ENCODE assay signal across 7 cellular contexts in the genomic region with DNA sequence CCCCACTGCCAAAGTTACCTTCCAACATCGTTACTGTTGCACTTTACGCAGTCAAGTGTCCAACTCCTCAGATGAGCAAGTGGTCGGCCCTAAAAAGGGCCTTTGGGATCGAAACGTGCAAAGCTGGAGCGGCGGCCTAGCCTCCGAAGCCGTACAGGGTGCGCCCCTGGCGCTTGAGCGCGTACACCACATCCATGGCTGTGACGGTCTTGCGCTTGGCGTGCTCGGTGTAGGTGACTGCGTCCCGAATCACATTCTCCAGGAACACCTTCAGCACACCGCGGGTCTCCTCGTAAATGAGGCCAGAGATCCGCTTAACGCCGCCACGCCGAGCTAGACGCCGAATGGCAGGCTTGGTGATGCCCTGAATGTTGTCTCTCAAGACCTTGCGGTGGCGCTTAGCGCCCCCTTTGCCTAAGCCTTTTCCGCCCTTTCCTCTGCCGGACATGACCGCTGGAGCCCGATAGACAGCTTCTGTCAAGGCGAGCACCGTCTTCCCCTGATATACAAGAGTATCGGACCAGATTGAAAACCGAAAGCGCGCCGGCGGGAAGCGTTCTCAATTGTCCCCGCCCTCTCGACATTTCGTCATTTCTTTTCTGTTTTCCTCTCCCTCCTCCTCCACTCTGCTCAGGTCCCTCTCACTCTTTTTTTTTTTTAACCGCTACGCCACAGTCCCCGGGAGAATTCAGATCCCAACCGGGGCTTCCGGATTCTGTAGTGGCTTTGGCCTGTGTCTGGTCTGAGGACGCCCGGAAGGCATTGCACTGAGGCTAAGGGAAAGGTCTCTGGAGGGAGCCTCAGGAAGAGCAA. TPM values are rescaled to one million over a fixed set of nuclear protein-coding genes. Genes with fewer than 3 reads are reported as not detected.
A peak's percentile ranks its signal among the peaks of the same experiment; 100 is the strongest.
DNase-seq lines count a peak whose midpoint lies in the region; ATAC-seq and TF ChIP-seq lines count a peak whose summit lies in the region.
"Not testable (repeated sequence)": the region's sequence is repeated elsewhere in the genome, so short reads cannot be mapped to it uniquely, and the experiment has no call there.

No MANE protein-coding gene starts in this region.

- H3K4me3 Mint-ChIP-seq in central memory CD8-positive, alpha-beta T cell; naive B cell: not testable (repeated sequence)

- H3K27me3 Mint-ChIP-seq in central memory CD8-positive, alpha-beta T cell; naive B cell: not testable (repeated sequence)

- TF ChIP-seq CTCF in Panc1 (IDR thresholded peaks at IDR 0.05) = not testable (repeated sequence)

- not testable (repeated sequence) for H3K4me3 ChIP-seq in Panc1 (ENCODE audit: low read depth in 2 of 2, low read length in 2 of 2)

- not testable (repeated sequence) for H3K27ac Mint-ChIP-seq in central memory CD8-positive, alpha-beta T cell (ENCODE audit: low read depth); naive B cell

- H3K9me3 ChIP-seq in Panc1 (ENCODE audit: control insufficient read depth, insufficient read depth, low read depth, low read length) = not testable (repeated sequence)

- not testable (repeated sequence) for BruUV-seq in Panc1 (replicated peaks; lab: Mats Ljungman, UMichigan)

- ATAC-seq in GM18870 (IDR thresholded peaks at IDR 0.05; ENCODE audit: unreplicated experiment) (peak; percentile 54), GM21381 (IDR thresholded peaks at IDR 0.05; ENCODE audit: unreplicated experiment) (peak; percentile 64), HG02759 (IDR thresholded peaks at IDR 0.05; ENCODE audit: unreplicated experiment) (peak; percentile 71), HG03135 (IDR thresholded peaks at IDR 0.05; ENCODE audit: unreplicated experiment) (peak; percentile 66), Panc1 (peak; percentile 85), naive B cell (ENCODE audit: low read depth in 2 of 2) (peak; percentile 80 to 82)
- peak; percentile 82 for ATAC-seq in central memory CD8-positive, alpha-beta T cell (replicated peaks; ENCODE audit: extremely low read depth, poor library complexity, severe bottlenecking)

- H3K4me1 ChIP-seq in Panc1 (ENCODE audit: control insufficient read depth, insufficient read depth, low read length) = not testable (repeated sequence)

- not testable (repeated sequence) for H3K36me3 Mint-ChIP-seq in central memory CD8-positive, alpha-beta T cell (ENCODE audit: insufficient read depth); naive B cell

- not testable (repeated sequence) for H3K9me3 Mint-ChIP-seq in central memory CD8-positive, alpha-beta T cell; naive B cell

- CTCF ChIA-PET in Panc1 (lab: Charles Lee) = not testable (repeated sequence)

- intact Hi-C loops in Panc1 (cut with micrococcal nuclease; ENCODE audit: unreplicated experiment) = not testable (repeated sequence)

- H3K36me3 ChIP-seq in Panc1 (ENCODE audit: control insufficient read depth, insufficient read depth, low read length) = not testable (repeated sequence)

- not testable (repeated sequence) for H3K27me3 ChIP-seq in Panc1 (ENCODE audit: control insufficient read depth, insufficient read depth, low read length)

- not testable (repeated sequence) for H3K4me1 Mint-ChIP-seq in central memory CD8-positive, alpha-beta T cell; naive B cell

- in situ Hi-C loops in Panc1 (cut with HindIII; ENCODE audit: low pct_unique_long_range_greater_than_20kb, low sequenced_read_pairs) = not testable (repeated sequence)

- DNase-seq in Panc1 (ENCODE audit: low read depth, low spot score); central memory CD8-positive, alpha-beta T cell (ENCODE audit: low spot score in 2 of 2); naive B cell: not testable (repeated sequence)

- not testable (repeated sequence) for H3K27ac ChIP-seq in Panc1 (ENCODE audit: low read length)

- POLR2A ChIA-PET in Panc1 (lab: Charles Lee) = not testable (repeated sequence)

RNA-seq across cellular contexts. Expression of gene BOLA1, which starts 38.5 kb away (rescaled TPM):
- total RNA-seq in Panc1 (2021; ENCODE audit: unreplicated experiment) = 14.6 TPM
- 21.1 TPM for polyA plus RNA-seq in Panc1 (2012; ENCODE audit: insufficient read length)
- polyA plus RNA-seq in naive B cell (ENCODE audit: low read depth in 6 of 6) = 10 to 100 TPM; 19.2 to 37.0 (median 28.0) TPM

RNA-seq across cellular contexts. Expression of gene SV2A, which starts 56.8 kb away (rescaled TPM):
- 2.9 TPM for total RNA-seq in Panc1 (2021; ENCODE audit: unreplicated experiment)
- 4.4 TPM for polyA plus RNA-seq in Panc1 (2012; ENCODE audit: insufficient read length)
- not detected for polyA plus RNA-seq in naive B cell (ENCODE audit: low read depth in 6 of 6)
